In genomic region chr20:32999603-33000250, GRCh38 we compare ENCODE assay signal across 1 cellular context.
A peak's percentile ranks its signal among the peaks of the same experiment; 100 is the strongest.
TF ChIP-seq lines count a peak whose summit lies in the region.

No MANE protein-coding gene starts in this region.

TF ChIP-seq in K562, 482 proteins besides CTCF, POLR2A, EP300 and RAD21:
- TF ChIP-seq SPI1 (IDR thresholded peaks at IDR 0.05; ENCODE audit: borderline replicate concordance, low read depth, low read length) (0 out of 2 replicates have a peak, but pooled peaks have one; percentile 15), RFX1 (IDR thresholded peaks at IDR 0.05) (0 out of 2 replicates have a peak, but pooled peaks have one; percentile 26), ELF1 (tag; IDR thresholded peaks at IDR 0.05) (0 out of 2 replicates have a peak, but pooled peaks have one; percentile 26), FOS (IDR thresholded peaks at IDR 0.05; ENCODE audit: extremely low read depth, insufficient read length) (no peak)
- TF ChIP-seq, protein P1, sequence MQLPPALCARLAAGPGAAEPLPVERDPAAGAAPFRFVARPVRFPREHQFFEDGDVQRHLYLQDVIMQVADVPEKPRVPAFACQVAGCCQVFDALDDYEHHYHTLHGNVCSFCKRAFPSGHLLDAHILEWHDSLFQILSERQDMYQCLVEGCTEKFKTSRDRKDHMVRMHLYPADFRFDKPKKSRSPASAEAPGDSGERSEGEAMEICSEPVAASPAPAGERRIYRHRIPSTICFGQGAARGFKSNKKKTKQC (CRISPR knock-in tag; IDR thresholded peaks at IDR 0.05): no peak
